In the genomic region with DNA sequence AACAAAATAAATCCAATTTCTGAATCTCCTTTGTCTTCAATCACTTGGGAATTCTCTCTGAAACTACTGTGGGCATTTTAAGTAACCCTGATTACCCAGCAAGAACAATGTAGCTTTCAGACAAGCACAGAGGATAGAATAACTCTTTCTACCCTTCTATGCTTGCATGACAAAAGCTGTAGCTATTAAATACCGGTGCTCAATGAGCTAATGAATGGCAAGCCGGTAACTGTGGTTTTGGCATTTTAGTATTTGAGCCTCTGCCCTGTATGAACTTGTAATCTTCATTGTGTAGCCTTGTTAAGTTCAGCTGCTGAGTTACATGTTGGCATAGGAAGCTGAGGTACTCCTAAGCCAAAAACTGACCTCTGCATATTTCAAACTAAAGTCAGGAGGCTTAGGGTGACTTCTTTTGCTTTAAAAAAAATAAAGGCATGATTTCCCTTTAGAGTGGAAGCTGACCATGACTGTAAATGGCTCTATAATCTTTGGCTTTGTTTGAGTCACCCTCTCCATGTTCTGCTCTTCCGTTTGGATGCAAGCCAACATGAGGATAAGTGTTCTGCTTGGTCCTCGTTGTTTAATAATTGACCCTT, we compare ENCODE assay signal across 9 cellular contexts.
DNase-seq lines count a peak whose midpoint lies in the region; ATAC-seq and TF ChIP-seq lines count a peak whose summit lies in the region.
"Had no signal": no experiment of that assay in that cellular context is flagged by ENCODE, and none has a peak within 500 bp of the region (broad histone marks: within the 10 kb centered on the region; RNA-seq: fewer than 3 reads in every experiment).

No MANE protein-coding gene starts in this region.

- DNase-seq in NCI-H2227 (lab: John Stamatoyannopoulos, UW; ENCODE audit: unreplicated experiment) (peak; percentile 28), NCI-H2227 treated with DMSO at 0.1 percent for 48 hours (lab: John Stamatoyannopoulos, UW) (no peak), SJCRH30 (peak; percentile 27 to 68), foreskin keratinocyte (peak; percentile 87 to 93), G401 (ENCODE audit: low spot score) (no peak), C1 segment of cervical spinal cord (lab: John Stamatoyannopoulos, UW) (no peak)

- H3K36me3 ChIP-seq in SJCRH30 = no peaks in the 10 kb centered on the region

- H3K4me1 ChIP-seq in SJCRH30 (peaks cover 20% of the 10 kb centered on the region), foreskin keratinocyte (peaks cover 30% of the 10 kb centered on the region)

- no peaks in the 10 kb centered on the region for H3K27me3 Mint-ChIP-seq in stimulated activated memory B cell treated with anti-CD40 and anti-IgM and Interleukin-4, amounts not matched to agents 10 μg/mL and 1 μg/mL and 100 μg/mL, for 72 hours

- peaks cover 36% of the 10 kb centered on the region for H3K4me1 Mint-ChIP-seq in stimulated activated memory B cell treated with anti-CD40 and anti-IgM and Interleukin-4, amounts not matched to agents 10 μg/mL and 1 μg/mL and 100 μg/mL, for 72 hours

- H3K27me3 ChIP-seq in SJCRH30 (no peaks in the 10 kb centered on the region), foreskin keratinocyte (no peaks in the 10 kb centered on the region)
- H3K27me3 ChIP-seq: BLaER1 had no signal

- 0 out of 2 replicates have a peak overlapping the region, but pooled peaks have one; percentile 6 for H3K27ac ChIP-seq in SJCRH30
- H3K27ac ChIP-seq in foreskin keratinocyte = peak overlapping the region; percentile 49
- H3K27ac ChIP-seq: BLaER1 had no signal

- in situ Hi-C loops in G401 (cut with HindIII; ENCODE audit: low sequenced_read_pairs) = no loop called here

- no peaks in the 10 kb centered on the region for H3K9me3 ChIP-seq in SJCRH30 (replicated peaks)

- H3K36me3 Mint-ChIP-seq in stimulated activated memory B cell treated with anti-CD40 and anti-IgM and Interleukin-4, amounts not matched to agents 10 μg/mL and 1 μg/mL and 100 μg/mL, for 72 hours = no peaks in the 10 kb centered on the region

- ATAC-seq in foreskin keratinocyte = peak; percentile 2
- no peak for ATAC-seq in stimulated activated memory B cell treated with anti-CD40 and anti-IgM and Interleukin-4, amounts not matched to agents 10 μg/mL and 1 μg/mL and 100 μg/mL, for 72 hours
- no peak for ATAC-seq in GM21737 (IDR thresholded peaks at IDR 0.05; ENCODE audit: unreplicated experiment)

- H3K9me3 Mint-ChIP-seq in stimulated activated memory B cell treated with anti-CD40 and anti-IgM and Interleukin-4, amounts not matched to agents 10 μg/mL and 1 μg/mL and 100 μg/mL, for 72 hours = no peaks in the 10 kb centered on the region

- H3K4me3 Mint-ChIP-seq in stimulated activated memory B cell treated with anti-CD40 and anti-IgM and Interleukin-4, amounts not matched to agents 10 μg/mL and 1 μg/mL and 100 μg/mL, for 72 hours = no peak overlapping the region

- peak overlapping the region; percentile 79 for H3K27ac Mint-ChIP-seq in stimulated activated memory B cell treated with anti-CD40 and anti-IgM and Interleukin-4, amounts not matched to agents 10 μg/mL and 1 μg/mL and 100 μg/mL, for 72 hours

- H3K4me3 ChIP-seq in SJCRH30 = no peak overlapping the region
- H3K4me3 ChIP-seq: BLaER1 had no signal

- no peak for TF ChIP-seq CTCF in foreskin keratinocyte (conservative IDR thresholded peaks at IDR 0.05)

Comparison
In these comparisons a context has a peak if more than half of its experiments do, and no peak if none do; other contexts are left out.
1. DNase-seq: peak in NCI-H2227 (single experiment), SJCRH30 (2 of 2) and foreskin keratinocyte (2 of 2); none in NCI-H2227 treated with DMSO at 0.1 percent for 48 hours (single experiment), G401 (single experiment) and C1 segment of cervical spinal cord (0 of 14).